18 cellular contexts compared by ENCODE assay signal in genomic region chr16:23014592-23014991, GRCh38.
DNase-seq lines count a peak whose midpoint lies in the region; ATAC-seq and TF ChIP-seq lines count a peak whose summit lies in the region.
"Had no signal": no experiment of that assay in that cellular context is flagged by ENCODE, and none has a peak within 500 bp of the region (broad histone marks: within the 10 kb centered on the region; RNA-seq: fewer than 3 reads in every experiment).

No MANE protein-coding gene starts in this region.

- H3K4me3 ChIP-seq in HL-60 (replicated peaks; ENCODE audit: insufficient read depth, low read length): no peak overlapping the region
- H3K4me3 ChIP-seq: sigmoid colon, uterus had no signal

- no peaks in the 10 kb centered on the region for H3K4me1 ChIP-seq in foreskin keratinocyte
- H3K4me1 ChIP-seq: sigmoid colon, uterus had no signal

- DNase-seq in SIG-M5 treated with dmso at 0.1 percent for 504 hours (lab: John Stamatoyannopoulos, UW; ENCODE audit: unreplicated experiment): peak; percentile 42
- DNase-seq in SIG-M5 (lab: John Stamatoyannopoulos, UW): no peak
- peak; percentile 34 to 36 for DNase-seq in HL-60 (ENCODE audit: low read depth in 1 of 2, low spot score in 1 of 2)
- DNase-seq in OCI-M1 (lab: John Stamatoyannopoulos, UW): peak; percentile 45
- peak in 1 of 2 donors; percentile 15 for DNase-seq in foreskin keratinocyte
- no peak for DNase-seq in DMS153 treated with DMSO at 0.1 percent for 48 hours (lab: John Stamatoyannopoulos, UW; ENCODE audit: unreplicated experiment)
- no peak for DNase-seq in mucosa of gallbladder (ENCODE audit: low spot score)
- DNase-seq: activated CD4-positive, CD25-positive, alpha-beta regulatory T cell; activated naive CD4-positive, alpha-beta T cell treated with anti-CD3 and anti-CD28 coated beads, Interleukin-2, amount 50 U/mL, for 16 hours; effector CD8-positive, alpha-beta T cell; NCI-H1092 treated with DMSO at 0.1 percent for 48 hours; NCI-H510A treated with DMSO at 0.1 percent for 48 hours; nephron progenitor cell; SHP77; sigmoid colon; uterus had no signal

- no peak overlapping the region for H3K27ac ChIP-seq in HL-60 (replicated peaks)
- no peak overlapping the region for H3K27ac ChIP-seq in foreskin keratinocyte
- H3K27ac ChIP-seq: sigmoid colon, uterus had no signal

- ATAC-seq in foreskin keratinocyte: peak; percentile 43
- no peak for ATAC-seq in GM19397 (IDR thresholded peaks at IDR 0.05; ENCODE audit: unreplicated experiment)
- ATAC-seq: left lobe of liver had no signal

- H3K27me3 ChIP-seq in HL-60 (ENCODE audit: insufficient read depth, poor library complexity, severe bottlenecking): no peaks in the 10 kb centered on the region
- H3K27me3 ChIP-seq in foreskin keratinocyte: peaks cover 7% of the 10 kb centered on the region
- H3K27me3 ChIP-seq: uterus had no signal

- TF ChIP-seq CTCF in HL-60 (IDR thresholded peaks at IDR 0.05; ENCODE audit: insufficient read depth, low read length) (no peak), foreskin keratinocyte (conservative IDR thresholded peaks at IDR 0.05) (no peak)

Comparison
In these comparisons a context has a peak if more than half of its experiments do, and no peak if none do; other contexts are left out.
1. DNase-seq: peak in SIG-M5 treated with dmso at 0.1 percent for 504 hours (single experiment), HL-60 (2 of 2) and OCI-M1 (single experiment); none in SIG-M5 (single experiment), DMS153 treated with DMSO at 0.1 percent for 48 hours (single experiment) and mucosa of gallbladder (single experiment).